16 cellular contexts compared by ENCODE assay signal in the genomic region with DNA sequence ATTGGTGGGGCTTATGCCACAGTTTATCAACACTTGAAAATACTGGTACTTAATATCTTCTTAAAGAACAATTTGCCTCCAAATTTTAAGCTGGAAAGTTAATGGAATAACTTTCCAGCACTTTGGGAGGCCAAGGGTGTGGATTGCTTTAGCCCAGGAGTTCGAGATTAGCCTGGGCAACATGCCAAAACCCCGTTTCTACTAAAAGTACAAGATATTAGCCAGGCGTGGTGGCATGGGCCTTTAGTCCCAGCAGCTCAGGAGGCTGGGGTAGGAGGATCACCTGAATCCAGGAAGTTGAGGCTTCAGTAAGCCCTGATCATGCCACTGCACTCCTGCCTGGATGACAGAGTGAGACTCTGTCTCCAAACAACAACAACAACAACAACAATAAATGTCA. TPM values are rescaled to one million over a fixed set of nuclear protein-coding genes. Genes with fewer than 3 reads are reported as not detected.
DNase-seq lines count a peak whose midpoint lies in the region; ATAC-seq and TF ChIP-seq lines count a peak whose summit lies in the region.
"Had no signal": no experiment of that assay in that cellular context is flagged by ENCODE, and none has a peak within 500 bp of the region (broad histone marks: within the 10 kb centered on the region; RNA-seq: fewer than 3 reads in every experiment).

No MANE protein-coding gene starts in this region.

- CTCF ChIA-PET in WTC11 (lab: Charles Lee) = no interaction called here

- peak; percentile 9 for DNase-seq in NCI-H82 (lab: John Stamatoyannopoulos, UW)
- no peak for DNase-seq in NCI-H82 treated with DMSO at 0.1 percent for 48 hours (lab: John Stamatoyannopoulos, UW; ENCODE audit: unreplicated experiment)
- DNase-seq in BE2C = peak; percentile 43
- peak; percentile 14 for DNase-seq in OCI-M1 (lab: John Stamatoyannopoulos, UW)
- DNase-seq in fibroblast of villous mesenchyme (ENCODE audit: low read depth) = peak; percentile 12
- DNase-seq in NCI-H748 treated with DMSO at 0.1 percent for 48 hours (lab: John Stamatoyannopoulos, UW) = no peak
- no peak for DNase-seq in WTC11 (ENCODE audit: low spot score)
- no peak for DNase-seq in AML-193 (lab: John Stamatoyannopoulos, UW)
- DNase-seq: 8988T; C1 segment of cervical spinal cord; Calu3; CD4-positive, alpha-beta T cell; DMS 273 treated with DMSO at 0.1 percent for 48 hours; HCEC 1CT had no signal

- no peaks in the 10 kb centered on the region for H3K9me3 Mint-ChIP-seq in WTC11
- H3K9me3 Mint-ChIP-seq: CD4-positive, alpha-beta T cell had no signal

- H3K36me3 ChIP-seq in BE2C = no peaks in the 10 kb centered on the region

- no peaks in the 10 kb centered on the region for H3K27me3 ChIP-seq in BE2C

- H3K4me3 Mint-ChIP-seq in WTC11 = no peak overlapping the region
- H3K4me3 Mint-ChIP-seq: CD4-positive, alpha-beta T cell had no signal

- peaks cover 6% of the 10 kb centered on the region for H3K36me3 Mint-ChIP-seq in WTC11

- H3K27me3 Mint-ChIP-seq in WTC11 (ENCODE audit: low read depth) = no peaks in the 10 kb centered on the region
- H3K27me3 Mint-ChIP-seq: CD4-positive, alpha-beta T cell had no signal

- no peaks in the 10 kb centered on the region for H3K4me1 ChIP-seq in BE2C

- H3K4me1 Mint-ChIP-seq in WTC11 = peaks cover 9% of the 10 kb centered on the region; the same call in 1 of the 2 replicates

- no peaks in the 10 kb centered on the region for H3K9me3 ChIP-seq in BE2C

- TF ChIP-seq CTCF in BE2C (IDR thresholded peaks at IDR 0.05; ENCODE audit: low read depth, low read length) = no peak
- TF ChIP-seq CTCF in fibroblast of villous mesenchyme (IDR thresholded peaks at IDR 0.05; ENCODE audit: insufficient read depth, low read depth, low read length) = no peak
- no peak for TF ChIP-seq CTCF in WTC11 (IDR thresholded peaks at IDR 0.05)

- H3K4me3 ChIP-seq in BE2C (ENCODE audit: low read depth, low read length) (no peak overlapping the region), fibroblast of villous mesenchyme (ENCODE audit: low read depth, low read length) (no peak overlapping the region)

- H3K27ac Mint-ChIP-seq in WTC11 = no peak overlapping the region
- H3K27ac Mint-ChIP-seq: CD4-positive, alpha-beta T cell had no signal

- ATAC-seq in WTC11 = no peak

- POLR2A ChIA-PET in WTC11 (lab: Charles Lee) = no interaction called here

TF ChIP-seq in WTC11, 78 proteins besides CTCF, POLR2A, EP300 and RAD21:
- TF ChIP-seq SMAD4 (CRISPR knock-in tag; IDR thresholded peaks at IDR 0.05) (no peak), MLX (CRISPR knock-in tag; IDR thresholded peaks at IDR 0.05) (no peak), ZNF232 (CRISPR knock-in tag; IDR thresholded peaks at IDR 0.05) (no peak), E2F1 (CRISPR knock-in tag; IDR thresholded peaks at IDR 0.05) (no peak), IRF1 (CRISPR knock-in tag; IDR thresholded peaks at IDR 0.05) (no peak), EMX1 (CRISPR knock-in tag; IDR thresholded peaks at IDR 0.05) (no peak), ESRRA (CRISPR knock-in tag; IDR thresholded peaks at IDR 0.05; ENCODE audit: borderline replicate concordance) (no peak), ZNF219 (CRISPR knock-in tag; IDR thresholded peaks at IDR 0.05; ENCODE audit: borderline replicate concordance) (no peak)
TF ChIP-seq in WTC11: peak in this region for 0.

RNA-seq across cellular contexts. Expression of gene PRF1, which starts 56.0 kb away (rescaled TPM):
- not detected for polyA plus RNA-seq in BE2C (2012; ENCODE audit: insufficient read depth, insufficient read length, low read depth)
- total RNA-seq in fibroblast of villous mesenchyme = not detected in 2 replicates
- 0.11 to 0.18 TPM (median 0.16 TPM) in 3 replicates for total RNA-seq in WTC11 (2021)
- total RNA-seq: Calu3, Daoy, H4 had no signal

Comparison
In these comparisons a context has a peak if more than half of its experiments do, and no peak if none do; other contexts are left out.
1. DNase-seq: peak in NCI-H82 (single experiment), BE2C (single experiment), OCI-M1 (single experiment) and fibroblast of villous mesenchyme (single experiment); none in NCI-H82 treated with DMSO at 0.1 percent for 48 hours (single experiment), NCI-H748 treated with DMSO at 0.1 percent for 48 hours (single experiment), WTC11 (single experiment) and AML-193 (0 of 2).